In the genomic region with DNA sequence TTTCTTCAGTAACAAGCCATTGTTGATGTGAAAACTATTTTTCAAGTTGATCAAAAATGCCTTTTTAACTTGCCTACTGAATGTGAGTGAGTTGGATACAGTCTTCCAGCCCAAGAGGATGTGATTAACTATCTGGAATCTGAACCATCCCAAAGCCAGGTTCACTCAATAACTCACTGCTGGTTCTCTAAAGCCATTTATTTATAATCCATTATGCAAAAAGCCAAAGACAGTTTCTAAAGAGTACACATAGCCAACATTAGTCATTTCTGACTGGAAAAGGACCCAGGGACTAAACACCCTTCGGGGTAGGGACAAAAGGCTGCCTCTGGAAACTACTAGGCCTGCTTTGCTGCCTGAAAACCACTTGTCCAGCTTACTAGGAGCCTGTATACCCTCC, we compare ENCODE assay signal across 2 cellular contexts.
TF ChIP-seq lines count a peak whose summit lies in the region.

No MANE protein-coding gene starts in this region.

TF ChIP-seq in SK-N-SH treated with all-trans-retinoic acid at 6 μM for 48 hours, 23 proteins besides CTCF, POLR2A, EP300 and RAD21 (continued from another document):
- TF ChIP-seq, protein P1, sequence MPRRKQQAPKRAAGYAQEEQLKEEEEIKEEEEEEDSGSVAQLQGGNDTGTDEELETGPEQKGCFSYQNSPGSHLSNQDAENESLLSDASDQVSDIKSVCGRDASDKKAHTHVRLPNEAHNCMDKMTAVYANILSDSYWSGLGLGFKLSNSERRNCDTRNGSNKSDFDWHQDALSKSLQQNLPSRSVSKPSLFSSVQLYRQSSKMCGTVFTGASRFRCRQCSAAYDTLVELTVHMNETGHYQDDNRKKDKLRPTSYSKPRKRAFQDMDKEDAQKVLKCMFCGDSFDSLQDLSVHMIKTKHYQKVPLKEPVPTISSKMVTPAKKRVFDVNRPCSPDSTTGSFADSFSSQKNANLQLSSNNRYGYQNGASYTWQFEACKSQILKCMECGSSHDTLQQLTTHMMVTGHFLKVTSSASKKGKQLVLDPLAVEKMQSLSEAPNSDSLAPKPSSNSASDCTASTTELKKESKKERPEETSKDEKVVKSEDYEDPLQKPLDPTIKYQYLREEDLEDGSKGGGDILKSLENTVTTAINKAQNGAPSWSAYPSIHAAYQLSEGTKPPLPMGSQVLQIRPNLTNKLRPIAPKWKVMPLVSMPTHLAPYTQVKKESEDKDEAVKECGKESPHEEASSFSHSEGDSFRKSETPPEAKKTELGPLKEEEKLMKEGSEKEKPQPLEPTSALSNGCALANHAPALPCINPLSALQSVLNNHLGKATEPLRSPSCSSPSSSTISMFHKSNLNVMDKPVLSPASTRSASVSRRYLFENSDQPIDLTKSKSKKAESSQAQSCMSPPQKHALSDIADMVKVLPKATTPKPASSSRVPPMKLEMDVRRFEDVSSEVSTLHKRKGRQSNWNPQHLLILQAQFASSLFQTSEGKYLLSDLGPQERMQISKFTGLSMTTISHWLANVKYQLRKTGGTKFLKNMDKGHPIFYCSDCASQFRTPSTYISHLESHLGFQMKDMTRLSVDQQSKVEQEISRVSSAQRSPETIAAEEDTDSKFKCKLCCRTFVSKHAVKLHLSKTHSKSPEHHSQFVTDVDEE (CRISPR knock-in tag; IDR thresholded peaks at IDR 0.05) = no peak
- TF ChIP-seq ISL1 (CRISPR knock-in tag; IDR thresholded peaks at IDR 0.05) (no peak), TCF4 (CRISPR knock-in tag; IDR thresholded peaks at IDR 0.05; ENCODE audit: borderline replicate concordance) (no peak), ZFP3 (CRISPR knock-in tag; IDR thresholded peaks at IDR 0.05) (no peak), RARB (CRISPR knock-in tag; IDR thresholded peaks at IDR 0.05) (no peak), ESRRG (CRISPR knock-in tag; IDR thresholded peaks at IDR 0.05) (no peak), CSDC2 (CRISPR knock-in tag; IDR thresholded peaks at IDR 0.05) (no peak), CSRNP3 (CRISPR knock-in tag; IDR thresholded peaks at IDR 0.05) (no peak), ZNF70 (CRISPR knock-in tag; IDR thresholded peaks at IDR 0.05) (no peak), ZFP30 (CRISPR knock-in tag; IDR thresholded peaks at IDR 0.05) (no peak), ZC3H10 (CRISPR knock-in tag; IDR thresholded peaks at IDR 0.05) (no peak)
- TF ChIP-seq, protein P2, sequence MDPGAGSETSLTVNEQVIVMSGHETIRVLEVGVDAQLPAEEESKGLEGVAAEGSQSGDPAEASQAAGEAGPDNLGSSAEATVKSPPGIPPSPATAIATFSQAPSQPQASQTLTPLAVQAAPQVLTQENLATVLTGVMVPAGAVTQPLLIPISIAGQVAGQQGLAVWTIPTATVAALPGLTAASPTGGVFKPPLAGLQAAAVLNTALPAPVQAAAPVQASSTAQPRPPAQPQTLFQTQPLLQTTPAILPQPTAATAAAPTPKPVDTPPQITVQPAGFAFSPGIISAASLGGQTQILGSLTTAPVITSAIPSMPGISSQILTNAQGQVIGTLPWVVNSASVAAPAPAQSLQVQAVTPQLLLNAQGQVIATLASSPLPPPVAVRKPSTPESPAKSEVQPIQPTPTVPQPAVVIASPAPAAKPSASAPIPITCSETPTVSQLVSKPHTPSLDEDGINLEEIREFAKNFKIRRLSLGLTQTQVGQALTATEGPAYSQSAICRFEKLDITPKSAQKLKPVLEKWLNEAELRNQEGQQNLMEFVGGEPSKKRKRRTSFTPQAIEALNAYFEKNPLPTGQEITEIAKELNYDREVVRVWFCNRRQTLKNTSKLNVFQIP (CRISPR knock-in tag; IDR thresholded peaks at IDR 0.05; ENCODE audit: borderline replicate concordance, low read depth) = no peak

TF ChIP-seq in SK-N-SH, 30 proteins besides CTCF, POLR2A, EP300 and RAD21 (continued from another document):
- TF ChIP-seq, protein P3, sequence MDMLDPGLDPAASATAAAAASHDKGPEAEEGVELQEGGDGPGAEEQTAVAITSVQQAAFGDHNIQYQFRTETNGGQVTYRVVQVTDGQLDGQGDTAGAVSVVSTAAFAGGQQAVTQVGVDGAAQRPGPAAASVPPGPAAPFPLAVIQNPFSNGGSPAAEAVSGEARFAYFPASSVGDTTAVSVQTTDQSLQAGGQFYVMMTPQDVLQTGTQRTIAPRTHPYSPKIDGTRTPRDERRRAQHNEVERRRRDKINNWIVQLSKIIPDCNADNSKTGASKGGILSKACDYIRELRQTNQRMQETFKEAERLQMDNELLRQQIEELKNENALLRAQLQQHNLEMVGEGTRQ (IDR thresholded peaks at IDR 0.05; ENCODE audit: borderline replicate concordance, low read depth, low read length) = no peak
- TF ChIP-seq GATA2 (CRISPR knock-in tag; IDR thresholded peaks at IDR 0.05) (no peak), JUND (IDR thresholded peaks at IDR 0.05) (no peak), FOXM1 (IDR thresholded peaks at IDR 0.05; ENCODE audit: low read depth) (no peak)
